In the genomic region with DNA sequence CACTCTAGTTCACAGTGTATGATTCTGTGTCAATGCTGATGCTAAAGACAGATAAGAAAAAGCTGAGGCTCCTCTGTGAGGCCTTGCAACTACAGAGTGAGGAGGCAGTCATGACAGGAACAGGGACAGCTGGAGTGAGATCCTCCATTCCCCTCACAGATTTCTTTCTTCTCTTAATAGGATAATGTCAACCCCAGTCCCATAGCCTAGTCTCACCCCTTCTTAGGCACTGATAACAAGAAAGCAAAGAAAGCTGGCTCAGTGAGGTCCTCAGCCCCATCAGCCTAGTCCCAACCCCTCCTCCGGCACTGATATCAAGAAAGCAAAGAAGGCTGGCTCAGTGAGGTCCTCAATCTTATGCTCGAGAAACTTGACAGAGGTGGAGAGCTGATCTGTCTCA, we compare ENCODE assay signal across 17 cellular contexts. TPM values are rescaled to one million over a fixed set of nuclear protein-coding genes. Genes with fewer than 3 reads are reported as not detected.
"Had no signal": no experiment of that assay in that cellular context is flagged by ENCODE, and none has a peak within 500 bp of the region (broad histone marks: within the 10 kb centered on the region; RNA-seq: fewer than 3 reads in every experiment).

No MANE protein-coding gene starts in this region.

- H3K27me3 ChIP-seq: left lung, sigmoid colon, tibial artery had no signal

- H3K4me1 Mint-ChIP-seq: activated CD4-positive, alpha-beta T cell treated with anti-CD3 and anti-CD28 coated beads for 36 hours; stimulated activated naive B cell treated with anti-CD40 and anti-IgM and Interleukin-4, amounts not matched to agents 10 μg/mL and 1 μg/mL and 100 μg/mL, for 72 hours; T-helper 17 cell had no signal

- H3K27ac Mint-ChIP-seq: activated CD4-positive, alpha-beta memory T cell treated with anti-CD3 and anti-CD28 coated beads for 36 hours; activated CD4-positive, alpha-beta T cell treated with anti-CD3 and anti-CD28 coated beads for 36 hours; activated naive CD4-positive, alpha-beta T cell treated with anti-CD3 and anti-CD28 coated beads, Interleukin-2, amount 50 U/mL, for 72 hours; natural killer cell treated with Interleukin-12 subunit alpha and Interleukin-12 subunit beta and Interleukin-15 and Interleukin-18, amount 100 ng/mL, for 72 hours; stimulated activated naive B cell treated with anti-CD40 and anti-IgM and Interleukin-4, amounts not matched to agents 10 μg/mL and 1 μg/mL and 100 μg/mL, for 72 hours; T-helper 17 cell had no signal

- H3K4me1 ChIP-seq: left lung, sigmoid colon, tibial artery had no signal

- H3K36me3 Mint-ChIP-seq: activated CD4-positive, alpha-beta memory T cell treated with anti-CD3 and anti-CD28 coated beads for 36 hours; activated naive CD4-positive, alpha-beta T cell treated with anti-CD3 and anti-CD28 coated beads, Interleukin-2, amount 50 U/mL, for 72 hours; natural killer cell treated with Interleukin-12 subunit alpha and Interleukin-12 subunit beta and Interleukin-15 and Interleukin-18, amount 100 ng/mL, for 72 hours; stimulated activated naive B cell treated with anti-CD40 and anti-IgM and Interleukin-4, amounts not matched to agents 10 μg/mL and 1 μg/mL and 100 μg/mL, for 72 hours had no signal

- H3K4me3 ChIP-seq: left lung, sigmoid colon, tibial artery had no signal

- H3K9me3 Mint-ChIP-seq: activated CD4-positive, alpha-beta memory T cell treated with anti-CD3 and anti-CD28 coated beads for 36 hours; activated naive CD4-positive, alpha-beta T cell treated with anti-CD3 and anti-CD28 coated beads, Interleukin-2, amount 50 U/mL, for 72 hours; natural killer cell treated with Interleukin-12 subunit alpha and Interleukin-12 subunit beta and Interleukin-15 and Interleukin-18, amount 100 ng/mL, for 72 hours had no signal

- DNase-seq: activated CD4-positive, alpha-beta memory T cell treated with anti-CD3 and anti-CD28 coated beads for 36 hours; activated CD4-positive, alpha-beta T cell treated with anti-CD3 and anti-CD28 coated beads for 36 hours; activated effector memory CD4-positive, alpha-beta T cell treated with anti-CD3 and anti-CD28 coated beads, Interleukin-2, amount 50 U/mL, for 16 hours; activated T-cell treated with anti-CD3 and anti-CD28 coated beads, Interleukin-2, amount 50 U/mL, for 48 hours; caudate nucleus; foreskin fibroblast; hippocampal formation; kidney; left lung; sigmoid colon; stimulated activated CD4-positive, alpha-beta T cell treated with anti-CD3 and anti-CD28 coated beads, Interleukin-12 subunit alpha, Interleukin-12 subunit beta, amount 100 ng/mL, for 4 hours; stimulated activated CD4-positive, alpha-beta T cell treated with anti-CD3 and anti-CD28 coated beads, Interleukin-2, amount 100 ng/mL, for 24 hours; stimulated activated naive B cell treated with anti-CD40 and anti-IgM and Interleukin-4, amounts not matched to agents 10 μg/mL and 1 μg/mL and 100 μg/mL, for 72 hours; T-helper 17 cell; tibial artery had no signal

- H3K36me3 ChIP-seq: left lung, sigmoid colon, tibial artery had no signal

- H3K9me3 ChIP-seq: left lung, sigmoid colon, tibial artery had no signal

- H3K27me3 Mint-ChIP-seq: activated CD4-positive, alpha-beta memory T cell treated with anti-CD3 and anti-CD28 coated beads for 36 hours; activated CD4-positive, alpha-beta T cell treated with anti-CD3 and anti-CD28 coated beads for 36 hours; natural killer cell treated with Interleukin-12 subunit alpha and Interleukin-12 subunit beta and Interleukin-15 and Interleukin-18, amount 100 ng/mL, for 72 hours; stimulated activated naive B cell treated with anti-CD40 and anti-IgM and Interleukin-4, amounts not matched to agents 10 μg/mL and 1 μg/mL and 100 μg/mL, for 72 hours; T-helper 17 cell had no signal

- H3K27ac ChIP-seq: left lung, sigmoid colon, tibial artery had no signal

- ATAC-seq: activated CD4-positive, alpha-beta T cell treated with anti-CD3 and anti-CD28 coated beads for 36 hours; activated naive CD4-positive, alpha-beta T cell treated with anti-CD3 and anti-CD28 coated beads, Interleukin-2, amount 50 U/mL, for 72 hours; left lung; natural killer cell treated with Interleukin-12 subunit alpha and Interleukin-12 subunit beta and Interleukin-15 and Interleukin-18, amount 100 ng/mL, for 72 hours; stimulated activated naive B cell treated with anti-CD40 and anti-IgM and Interleukin-4, amounts not matched to agents 10 μg/mL and 1 μg/mL and 100 μg/mL, for 72 hours; T-helper 17 cell had no signal

- H3K4me3 Mint-ChIP-seq: activated CD4-positive, alpha-beta memory T cell treated with anti-CD3 and anti-CD28 coated beads for 36 hours; activated CD4-positive, alpha-beta T cell treated with anti-CD3 and anti-CD28 coated beads for 36 hours; natural killer cell treated with Interleukin-12 subunit alpha and Interleukin-12 subunit beta and Interleukin-15 and Interleukin-18, amount 100 ng/mL, for 72 hours; stimulated activated naive B cell treated with anti-CD40 and anti-IgM and Interleukin-4, amounts not matched to agents 10 μg/mL and 1 μg/mL and 100 μg/mL, for 72 hours; T-helper 17 cell had no signal

RNA-seq across cellular contexts. Expression of gene PTCHD4, which starts 2.1 kb away (rescaled TPM):
- total RNA-seq: activated CD4-positive, alpha-beta memory T cell treated with anti-CD3 and anti-CD28 coated beads for 36 hours; activated CD4-positive, alpha-beta T cell treated with anti-CD3 and anti-CD28 coated beads for 36 hours; activated naive CD4-positive, alpha-beta T cell treated with anti-CD3 and anti-CD28 coated beads, Interleukin-2, amount 50 U/mL, for 72 hours; natural killer cell treated with Interleukin-12 subunit alpha and Interleukin-12 subunit beta and Interleukin-15 and Interleukin-18, amount 100 ng/mL, for 72 hours; T-helper 17 cell had no signal
